Comparison of ENCODE assay signal across 14 cellular contexts in genomic region chr13:36475468-36475867, GRCh38. TPM values are rescaled to one million over a fixed set of nuclear protein-coding genes. Genes with fewer than 3 reads are reported as not detected.
DNase-seq lines count a peak whose midpoint lies in the region; ATAC-seq and TF ChIP-seq lines count a peak whose summit lies in the region.
"Had no signal": no experiment of that assay in that cellular context is flagged by ENCODE, and none has a peak within 500 bp of the region (broad histone marks: within the 10 kb centered on the region; RNA-seq: fewer than 3 reads in every experiment).

No MANE protein-coding gene starts in this region.

- CTCF ChIA-PET in PC-3 (lab: Charles Lee) (no interaction called here), T-cell (lab: Charles Lee) (no interaction called here)

- peaks cover 11% of the 10 kb centered on the region; the same call in 1 of the 2 replicates for H3K27me3 ChIP-seq in PC-3 (ENCODE audit: low read length)
- H3K27me3 ChIP-seq: pancreas had no signal

- H3K9me3 Mint-ChIP-seq in CD14-positive monocyte (peaks cover 11 to 40% (median 24%) of the 10 kb centered on the region in 7 donors), T-cell (peaks cover 9 to 21% (median 11%) of the 10 kb centered on the region in 3 donors)

- H2AFZ ChIP-seq in PC-3 (ENCODE audit: low read length) = no peak overlapping the region

- no peak overlapping the region for H3K27ac Mint-ChIP-seq in CD14-positive monocyte
- no peak overlapping the region for H3K27ac Mint-ChIP-seq in T-cell
- H3K27ac Mint-ChIP-seq: activated T-helper 1 cell treated with anti-CD3 and anti-CD28 coated beads, Interleukin-12 subunit alpha, Interleukin-12 subunit beta, Interleukin-2, Interleukin-4 antibody, amounts not matched to agents 30 ng/mL and 10 ng/mL and 1 ng/mL, durations not matched to agents 14 hours and 24 hours and 36 hours; stimulated activated naive CD8-positive, alpha-beta T cell treated with anti-CD3 and anti-CD28 coated beads, Interleukin-15, amount 100 ng/mL, for 72 hours had no signal

- ATAC-seq in PC-3 = peak; percentile 73
- ATAC-seq in HG02884 (IDR thresholded peaks at IDR 0.05; ENCODE audit: unreplicated experiment) = no peak
- ATAC-seq in T-cell (replicated peaks in 1 of 4) = no peak
- ATAC-seq: pancreas; stimulated activated naive CD8-positive, alpha-beta T cell treated with anti-CD3 and anti-CD28 coated beads, Interleukin-15, amount 100 ng/mL, for 72 hours had no signal

- no peak overlapping the region for H3K27ac ChIP-seq in PC-3 (ENCODE audit: low read length)
- H3K27ac ChIP-seq: pancreas had no signal

- H3K4me1 Mint-ChIP-seq in CD14-positive monocyte (peaks cover 3% of the 10 kb centered on the region), T-cell (no peaks in the 10 kb centered on the region)
- H3K4me1 Mint-ChIP-seq: stimulated activated naive CD8-positive, alpha-beta T cell treated with anti-CD3 and anti-CD28 coated beads, Interleukin-15, amount 100 ng/mL, for 72 hours had no signal

- no peak overlapping the region for H3K4me2 ChIP-seq in PC-3 (ENCODE audit: low read length)

- DNase-seq in AML-193 (lab: John Stamatoyannopoulos, UW) (peak; percentile 72 to 77), ELR (ENCODE audit: low read depth) (peak; percentile 40), PC-3 (peak; percentile 58), epithelial cell of proximal tubule (ENCODE audit: low read depth) (no peak), occipital lobe (lab: John Stamatoyannopoulos, UW) (no peak), CD14-positive monocyte (ENCODE audit: low spot score) (no peak), T-cell (no peak)
- DNase-seq: NCI-H1105; pancreas; stimulated activated CD4-positive, alpha-beta T cell treated with anti-CD3 and anti-CD28 coated beads, Interleukin-4, amount 100 ng/mL, for 4 hours; stimulated activated naive CD8-positive, alpha-beta T cell treated with anti-CD3 and anti-CD28 coated beads, Interleukin-15, amount 100 ng/mL, for 72 hours had no signal

- BruUV-seq in PC-3 (replicated peaks; lab: Mats Ljungman, UMichigan) = no TSS peak

- POLR2A ChIA-PET in PC-3 (lab: Charles Lee; ENCODE audit: unreplicated experiment) (no interaction called here), T-cell (lab: Charles Lee) (no interaction called here)

- no peaks in the 10 kb centered on the region for H3K9me2 ChIP-seq in PC-3 (replicated peaks; ENCODE audit: low read length)

- H3K4me1 ChIP-seq in PC-3 (ENCODE audit: insufficient read depth, low read length) = no peaks in the 10 kb centered on the region
- H3K4me1 ChIP-seq: Caco-2, pancreas had no signal

- H3K4me3 Mint-ChIP-seq in CD14-positive monocyte (no peak overlapping the region), T-cell (no peak overlapping the region)
- H3K4me3 Mint-ChIP-seq: activated T-helper 1 cell treated with anti-CD3 and anti-CD28 coated beads, Interleukin-12 subunit alpha, Interleukin-12 subunit beta, Interleukin-2, Interleukin-4 antibody, amounts not matched to agents 30 ng/mL and 10 ng/mL and 1 ng/mL, durations not matched to agents 14 hours and 24 hours and 36 hours; stimulated activated naive CD8-positive, alpha-beta T cell treated with anti-CD3 and anti-CD28 coated beads, Interleukin-15, amount 100 ng/mL, for 72 hours had no signal

- H3K4me3 ChIP-seq in PC-3 (ENCODE audit: low read length) (no peak overlapping the region), epithelial cell of proximal tubule (ENCODE audit: low read depth, low read length) (no peak overlapping the region)
- H3K4me3 ChIP-seq: pancreas had no signal

- intact Hi-C loops in PC-3 (cut with micrococcal nuclease) (loop anchor here (1.0 kb wide), 1 partner anchor 55 kb away; no protein-coding TSS in a partner anchor), CD14-positive monocyte (cut with micrococcal nuclease) (no loop called here)

- no peaks in the 10 kb centered on the region for H3K36me3 ChIP-seq in PC-3 (ENCODE audit: low read depth, low read length)
- H3K36me3 ChIP-seq: pancreas had no signal

- no peaks in the 10 kb centered on the region for H3F3A ChIP-seq in PC-3 (ENCODE audit: low read length, unreplicated experiment)

- H3K9me3 ChIP-seq in PC-3 (ENCODE audit: low read length) = no peaks in the 10 kb centered on the region
- H3K9me3 ChIP-seq: pancreas had no signal

- H3K79me2 ChIP-seq in PC-3 (ENCODE audit: low read length) = no peaks in the 10 kb centered on the region

- H3K36me3 Mint-ChIP-seq in CD14-positive monocyte (no peaks in the 10 kb centered on the region), T-cell (no peaks in the 10 kb centered on the region)

- TF ChIP-seq CTCF in PC-3 (conservative IDR thresholded peaks at IDR 0.05; ENCODE audit: low read depth, low read length) = peak; percentile 63
- peak; percentile 59 for TF ChIP-seq CTCF in epithelial cell of proximal tubule (conservative IDR thresholded peaks at IDR 0.05; ENCODE audit: low read depth, low read length)
- TF ChIP-seq CTCF in CD14-positive monocyte (IDR thresholded peaks at IDR 0.05) = no peak

- H4K20me1 ChIP-seq in PC-3 (ENCODE audit: low read length) = no peaks in the 10 kb centered on the region

- no peak overlapping the region for H3K9ac ChIP-seq in PC-3 (ENCODE audit: low read length)

- H3K27me3 Mint-ChIP-seq in CD14-positive monocyte (ENCODE audit: low read depth in 3 of 3) = peaks cover 2 to 5% (median 2%) of the 10 kb centered on the region in 3 donors
- peaks cover 2 to 5% of the 10 kb centered on the region in 2 donors for H3K27me3 Mint-ChIP-seq in T-cell

RNA-seq across cellular contexts. Expression of gene CCNA1, which starts 43.2 kb away (rescaled TPM):
- total RNA-seq in PC-3 (2014; rRNA removed) = 18.3 and 18.6 TPM in 2 replicates
- 0.22 and 0.81 TPM in 2 replicates for total RNA-seq in epithelial cell of proximal tubule
- 6.6 TPM for total RNA-seq in occipital lobe
- polyA plus RNA-seq in CD14-positive monocyte = not detected
- total RNA-seq in T-cell = not detected
- total RNA-seq: Caco-2 had no signal

Comparison
In these comparisons a context has a peak if more than half of its experiments do, and no peak if none do; other contexts are left out.
1. DNase-seq: peak in AML-193 (2 of 2), ELR (single experiment) and PC-3 (single experiment); none in epithelial cell of proximal tubule (single experiment), occipital lobe (single experiment), CD14-positive monocyte (single experiment) and T-cell (0 of 34).